9 cellular contexts compared by ENCODE assay signal in genomic region chr2:54360055-54360792, GRCh38.
DNase-seq lines count a peak whose midpoint lies in the region; ATAC-seq, FAIRE-seq and TF ChIP-seq lines count a peak whose summit lies in the region.
"Had no signal": no experiment of that assay in that cellular context is flagged by ENCODE, and none has a peak within 500 bp of the region (broad histone marks: within the 10 kb centered on the region; RNA-seq: fewer than 3 reads in every experiment).

No MANE protein-coding gene starts in this region.

- CTCF ChIA-PET in HEK293T (lab: Yijun Ruan, JAX): interaction anchor here (0.8 to 0.9 kb wide), 2 partner anchors 162 to 344 kb away, joined by 3 read pairs; no protein-coding TSS in a partner anchor

- TF ChIP-seq CTCF in kidney (IDR thresholded peaks at IDR 0.05; ENCODE audit: borderline replicate concordance, extremely low read depth, insufficient read depth): no peak
- TF ChIP-seq CTCF in spleen (IDR thresholded peaks at IDR 0.05 in 8 of 11, conservative IDR thresholded peaks at IDR 0.05 in 3 of 11): no peak

- no peaks in the 10 kb centered on the region for H3K9me3 ChIP-seq in kidney (ENCODE audit: control insufficient read depth in 1 of 2, low read length in 2 of 2)
- H3K9me3 ChIP-seq in spleen: peaks cover 0 to 7% (median 2%) of the 10 kb centered on the region in 8 donors

- peak; percentile 17 for DNase-seq in HEK293T (ENCODE audit: extremely low spot score)
- DNase-seq in brain pericyte (ENCODE audit: low read depth, low spot score): peak; percentile 75
- DNase-seq in kidney: no peak
- DNase-seq in spleen: no peak
- DNase-seq in stimulated activated CD8-positive, alpha-beta memory T cell treated with anti-CD3 and anti-CD28 coated beads, Interleukin-4, amount 100 ng/mL, for 48 hours: no peak
- no peak for DNase-seq in stimulated activated CD4-positive, alpha-beta T cell treated with anti-CD3 and anti-CD28 coated beads, Interleukin-12 subunit alpha, Interleukin-12 subunit beta, amount 100 ng/mL, for 4 hours
- DNase-seq in NCI-H510A (lab: John Stamatoyannopoulos, UW): no peak
- DNase-seq: activated CD8-positive, alpha-beta memory T cell treated with anti-CD3 and anti-CD28 coated beads, Interleukin-2, amount 50 U/mL, for 4 hours had no signal

- no peak for ATAC-seq in GM19463 (IDR thresholded peaks at IDR 0.05; ENCODE audit: unreplicated experiment)

- H3K27ac ChIP-seq in kidney (ENCODE audit: low read depth in 2 of 2, low read length in 2 of 2) (peak overlapping the region in 1 of 2 donors; percentile 20), spleen (peak overlapping the region in 7 of 8 donors; percentile 11 to 76 (median 62))

- TF ChIP-seq POLR2A in spleen (IDR thresholded peaks at IDR 0.05): peak in 1 of 3 donors; percentile 25

- H3K27me3 ChIP-seq in spleen (replicated peaks in 1 of 7): no peaks in the 10 kb centered on the region

- peak overlapping the region in 1 of 2 donors; percentile 37 for H3K4me3 ChIP-seq in kidney (ENCODE audit: low read length in 2 of 2)
- H3K4me3 ChIP-seq in spleen: no peak overlapping the region

- H3K9ac ChIP-seq in kidney (ENCODE audit: low read length in 2 of 2): peak overlapping the region in 1 of 2 donors; percentile 49

- H3K36me3 ChIP-seq in kidney (ENCODE audit: control insufficient read depth in 1 of 2, insufficient read depth in 2 of 2, low read length in 2 of 2): no peaks in the 10 kb centered on the region
- no peaks in the 10 kb centered on the region for H3K36me3 ChIP-seq in spleen

- 50 to 69% (median 60%) methylated on average over 8 of the region's 8 CpGs for WGBS in spleen, 5 donors

- peak; percentile 58 for FAIRE-seq in kidney (lab: Jason Lieb, UNC)

- intact Hi-C loops in kidney (cut with DNase I): no loop called here
- intact Hi-C loops in spleen (cut with DNase I; ENCODE audit: low total_unique reads): no loop called here

- POLR2A ChIA-PET in HEK293T (lab: Yijun Ruan, JAX): no interaction called here

- peaks cover 0 to 5% of the 10 kb centered on the region in 2 donors for H3K4me1 ChIP-seq in kidney (ENCODE audit: control insufficient read depth in 1 of 2, insufficient read depth in 1 of 2, low read depth in 1 of 2, low read length in 2 of 2)
- peaks cover 0 to 8% (median 0%) of the 10 kb centered on the region in 6 donors for H3K4me1 ChIP-seq in spleen

TF ChIP-seq in HEK293T, 16 proteins besides CTCF, POLR2A, EP300 and RAD21:
- no peak for TF ChIP-seq HDGF (IDR thresholded peaks at IDR 0.05; ENCODE audit: borderline replicate concordance)
- no peak for TF ChIP-seq SUZ12 (IDR thresholded peaks at IDR 0.05)
- no peak for TF ChIP-seq LEF1 (IDR thresholded peaks at IDR 0.05; ENCODE audit: borderline replicate concordance)
- no peak for TF ChIP-seq FOXM1 (IDR thresholded peaks at IDR 0.05; ENCODE audit: borderline replicate concordance)
- TF ChIP-seq NFRKB (IDR thresholded peaks at IDR 0.05): no peak
- no peak for TF ChIP-seq ZNF384 (IDR thresholded peaks at IDR 0.05)
- TF ChIP-seq ELF4 (IDR thresholded peaks at IDR 0.05): no peak
- TF ChIP-seq BHLHE40 (IDR thresholded peaks at IDR 0.05; ENCODE audit: borderline replicate concordance): no peak
- TF ChIP-seq FOXA1 (IDR thresholded peaks at IDR 0.05): no peak
- TF ChIP-seq CTBP1 (IDR thresholded peaks at IDR 0.05; ENCODE audit: borderline replicate concordance): no peak
- TF ChIP-seq ARNT (IDR thresholded peaks at IDR 0.05): no peak
- no peak for TF ChIP-seq TARDBP (IDR thresholded peaks at IDR 0.05)
- TF ChIP-seq PKNOX1 (IDR thresholded peaks at IDR 0.05): no peak
- TF ChIP-seq FOXK2 (IDR thresholded peaks at IDR 0.05): no peak
- TF ChIP-seq SP1 (IDR thresholded peaks at IDR 0.05): no peak
- TF ChIP-seq L3MBTL2 (conservative IDR thresholded peaks at IDR 0.05): no peak

Comparison
In these comparisons a context has a peak if more than half of its experiments do, and no peak if none do; other contexts are left out.
1. DNase-seq: peak in HEK293T (single experiment) and brain pericyte (single experiment); none in kidney (single experiment), spleen (single experiment), stimulated activated CD8-positive, alpha-beta memory T cell treated with anti-CD3 and anti-CD28 coated beads, Interleukin-4, amount 100 ng/mL, for 48 hours (single experiment), stimulated activated CD4-positive, alpha-beta T cell treated with anti-CD3 and anti-CD28 coated beads, Interleukin-12 subunit alpha, Interleukin-12 subunit beta, amount 100 ng/mL, for 4 hours (single experiment) and NCI-H510A (single experiment).